8 cellular contexts compared by ENCODE assay signal in genomic region chr10:100743626-100744135, GRCh38. TPM values are rescaled to one million over a fixed set of nuclear protein-coding genes. Genes with fewer than 3 reads are reported as not detected.
DNase-seq lines count a peak whose midpoint lies in the region; ATAC-seq and TF ChIP-seq lines count a peak whose summit lies in the region.

No MANE protein-coding gene starts in this region.

- DNase-seq in NCI-H2171 treated with DMSO at 0.1 percent for 48 hours (lab: John Stamatoyannopoulos, UW) (peak; percentile 20), NCI-H2171 (lab: John Stamatoyannopoulos, UW) (no peak), KG1 (lab: John Stamatoyannopoulos, UW) (peak; percentile 29), SW480 (ENCODE audit: low spot score) (peak; percentile 79), MCF 10A (ENCODE audit: unreplicated experiment) (peak; percentile 70), kidney tubule cell (ENCODE audit: low spot score) (peak; percentile 93)
- DNase-seq in stimulated activated naive B cell treated with anti-CD40 and anti-IgM and Interleukin-4, amounts not matched to agents 10 μg/mL and 1 μg/mL and 100 μg/mL, for 72 hours = peak; percentile 39

- CTCF ChIA-PET in MCF 10A (lab: Yijun Ruan, JAX) = interaction anchor here (0.6 to 2.1 kb wide), 36 partner anchors 8 to 611 kb away, joined by 3 to 17 read pairs (median 4); partner anchors contain the start of gene SEC31B

- H3K36me3 Mint-ChIP-seq in MCF 10A (ENCODE audit: insufficient read depth, unreplicated experiment) = no peaks in the 10 kb centered on the region
- peaks cover 0 to 5% of the 10 kb centered on the region in 2 donors for H3K36me3 Mint-ChIP-seq in stimulated activated naive B cell treated with anti-CD40 and anti-IgM and Interleukin-4, amounts not matched to agents 10 μg/mL and 1 μg/mL and 100 μg/mL, for 72 hours

- H3K9me3 Mint-ChIP-seq in MCF 10A (ENCODE audit: unreplicated experiment) = no peaks in the 10 kb centered on the region
- no peaks in the 10 kb centered on the region for H3K9me3 Mint-ChIP-seq in stimulated activated naive B cell treated with anti-CD40 and anti-IgM and Interleukin-4, amounts not matched to agents 10 μg/mL and 1 μg/mL and 100 μg/mL, for 72 hours

- no peak overlapping the region for H3K27ac Mint-ChIP-seq in MCF 10A (ENCODE audit: low read depth, unreplicated experiment)
- peak overlapping the region; percentile 93 for H3K27ac Mint-ChIP-seq in stimulated activated naive B cell treated with anti-CD40 and anti-IgM and Interleukin-4, amounts not matched to agents 10 μg/mL and 1 μg/mL and 100 μg/mL, for 72 hours

- intact Hi-C loops in MCF 10A (cut with micrococcal nuclease) = loop anchor here (1.0 to 10.0 kb wide), 3 partner anchors 69 to 180 kb away; no protein-coding TSS in a partner anchor

- TF ChIP-seq CTCF in MCF 10A (IDR thresholded peaks at IDR 0.05; ENCODE audit: unreplicated experiment) = peak; percentile 76

- no peak overlapping the region for H3K4me3 Mint-ChIP-seq in MCF 10A (ENCODE audit: unreplicated experiment)
- H3K4me3 Mint-ChIP-seq in stimulated activated naive B cell treated with anti-CD40 and anti-IgM and Interleukin-4, amounts not matched to agents 10 μg/mL and 1 μg/mL and 100 μg/mL, for 72 hours = peak overlapping the region; percentile 64 to 72

- POLR2A ChIA-PET in MCF 10A (lab: Yijun Ruan, JAX) = interaction anchor here (0.8 kb wide), 1 partner anchor 9 kb away, joined by 3 read pairs; no protein-coding TSS in a partner anchor

- peaks cover 7% of the 10 kb centered on the region for H3K4me1 Mint-ChIP-seq in MCF 10A (ENCODE audit: insufficient read depth, unreplicated experiment)
- H3K4me1 Mint-ChIP-seq in stimulated activated naive B cell treated with anti-CD40 and anti-IgM and Interleukin-4, amounts not matched to agents 10 μg/mL and 1 μg/mL and 100 μg/mL, for 72 hours = peaks cover 49 to 83% of the 10 kb centered on the region in 2 donors

- no TSS peak for BruUV-seq in MCF 10A (replicated peaks; lab: Mats Ljungman, UMichigan)

- ATAC-seq in stimulated activated naive B cell treated with anti-CD40 and anti-IgM and Interleukin-4, amounts not matched to agents 10 μg/mL and 1 μg/mL and 100 μg/mL, for 72 hours (replicated peaks) = peak; percentile 73 to 75
- no peak for ATAC-seq in GM18519 (IDR thresholded peaks at IDR 0.05; ENCODE audit: low FRiP score, unreplicated experiment)

- H3K27me3 Mint-ChIP-seq in MCF 10A (ENCODE audit: insufficient read depth, unreplicated experiment) = peaks cover 94% of the 10 kb centered on the region
- H3K27me3 Mint-ChIP-seq in stimulated activated naive B cell treated with anti-CD40 and anti-IgM and Interleukin-4, amounts not matched to agents 10 μg/mL and 1 μg/mL and 100 μg/mL, for 72 hours = peaks cover 80 to 88% of the 10 kb centered on the region in 2 donors

RNA-seq across cellular contexts. Expression of gene PAX2, which starts 1.7 kb away (rescaled TPM):
- not detected in 2 replicates for total RNA-seq in MCF 10A (2022)
